8 cellular contexts compared by ENCODE assay signal in the genomic region with DNA sequence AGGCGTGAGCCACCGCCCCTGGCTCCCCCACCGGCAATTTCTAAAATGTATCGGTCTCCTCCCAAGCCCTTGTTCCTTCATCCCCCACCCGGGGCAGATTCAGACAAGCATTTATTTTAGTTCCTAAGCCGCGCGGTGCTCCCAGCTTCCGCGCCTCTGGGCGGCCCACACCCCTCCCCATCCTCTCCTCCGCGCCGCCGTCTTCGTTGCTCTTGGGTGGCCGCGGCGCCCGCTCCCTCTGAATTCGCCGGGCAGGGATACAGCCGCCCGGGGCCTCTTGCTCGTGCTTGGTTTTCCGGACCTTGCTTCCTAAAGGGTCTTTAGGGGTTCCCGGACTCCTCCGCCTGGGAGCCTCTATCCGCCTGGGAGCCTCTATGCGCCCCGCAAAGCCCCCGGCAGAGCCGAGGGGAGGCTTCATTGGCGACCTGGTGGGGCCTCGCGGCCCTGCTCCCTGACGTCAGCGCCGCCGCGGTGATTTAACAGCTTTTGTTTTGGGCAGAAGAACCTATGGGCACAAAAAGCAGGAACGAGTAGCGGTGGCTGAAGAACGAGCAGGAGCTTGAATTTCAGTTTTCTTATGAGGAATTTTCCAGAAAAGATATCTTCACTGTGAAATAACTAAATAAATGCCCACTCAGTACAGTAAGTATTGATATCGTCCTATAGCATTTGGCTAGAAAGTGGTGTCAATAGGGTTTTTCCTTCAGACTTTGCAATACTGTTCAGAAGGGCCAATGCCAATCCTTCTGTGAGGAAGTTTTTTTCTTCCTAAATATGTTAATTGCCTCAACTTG. TPM values are rescaled to one million over a fixed set of nuclear protein-coding genes. Genes with fewer than 3 reads are reported as not detected.
DNase-seq lines count a peak whose midpoint lies in the region; FAIRE-seq and TF ChIP-seq lines count a peak whose summit lies in the region.

No MANE protein-coding gene starts in this region.

- TF ChIP-seq EP300 in suprapubic skin (IDR thresholded peaks at IDR 0.05), result no peak

- H3K27ac Mint-ChIP-seq in activated naive CD4-positive, alpha-beta T cell treated with anti-CD3 and anti-CD28 coated beads, Interleukin-2, amount 10 ng/mL, durations not matched to agents 7 days and 5 days, result peak overlapping the region; percentile 83

- H3K4me3 Mint-ChIP-seq in activated naive CD4-positive, alpha-beta T cell treated with anti-CD3 and anti-CD28 coated beads, Interleukin-2, amount 10 ng/mL, durations not matched to agents 7 days and 5 days, result peak overlapping the region; percentile 83

- TF ChIP-seq CTCF in suprapubic skin (IDR thresholded peaks at IDR 0.05), result no peak

- under 1% methylated on average over 45 of the region's 45 CpGs for WGBS in suprapubic skin

- H3K27me3 ChIP-seq in suprapubic skin, result no peaks in the 10 kb centered on the region

- no peaks in the 10 kb centered on the region for H3K9me3 Mint-ChIP-seq in activated naive CD4-positive, alpha-beta T cell treated with anti-CD3 and anti-CD28 coated beads, Interleukin-2, amount 10 ng/mL, durations not matched to agents 7 days and 5 days

- no peaks in the 10 kb centered on the region for H3K36me3 Mint-ChIP-seq in activated naive CD4-positive, alpha-beta T cell treated with anti-CD3 and anti-CD28 coated beads, Interleukin-2, amount 10 ng/mL, durations not matched to agents 7 days and 5 days

- DNase-seq in ELR (ENCODE audit: low read depth), result peak; percentile 86
- peak; percentile 50 for DNase-seq in H54 (ENCODE audit: insufficient read length, low spot score)
- peak; percentile 73 for DNase-seq in LoVo (ENCODE audit: low spot score)
- peak; percentile 72 for DNase-seq in SK-MEL-5 (ENCODE audit: low read depth, low spot score)
- peak; percentile 83 for DNase-seq in activated naive CD4-positive, alpha-beta T cell treated with anti-CD3 and anti-CD28 coated beads, Interleukin-2, amount 10 ng/mL, durations not matched to agents 7 days and 5 days
- DNase-seq in glomerular endothelial cell (ENCODE audit: extremely low read depth, low read depth, low spot score), result peak; percentile 37
- DNase-seq in occipital lobe (lab: John Stamatoyannopoulos, UW), result peak; percentile 79
- DNase-seq in suprapubic skin (ENCODE audit: low spot score in 2 of 2), result peak; percentile 80 to 87

- TF ChIP-seq POLR2A in H54 (IDR thresholded peaks at IDR 0.05; ENCODE audit: low read depth, low read length), result peak; percentile 45
- no peak for TF ChIP-seq POLR2A in suprapubic skin (IDR thresholded peaks at IDR 0.05)

- H3K9me3 ChIP-seq in suprapubic skin, result no peaks in the 10 kb centered on the region

- H3K4me1 ChIP-seq in suprapubic skin, result peaks cover 21% of the 10 kb centered on the region

- no peaks in the 10 kb centered on the region for H3K36me3 ChIP-seq in suprapubic skin

- H3K27me3 Mint-ChIP-seq in activated naive CD4-positive, alpha-beta T cell treated with anti-CD3 and anti-CD28 coated beads, Interleukin-2, amount 10 ng/mL, durations not matched to agents 7 days and 5 days, result no peaks in the 10 kb centered on the region

- peak overlapping the region; percentile 94 for H3K27ac ChIP-seq in suprapubic skin

- in situ Hi-C loops in SK-MEL-5 (cut with HindIII; ENCODE audit: low pct_unique_long_range_greater_than_20kb, low sequenced_read_pairs), result no loop called here

- FAIRE-seq in H54 (lab: Jason Lieb, UNC), result peak; percentile 75

- H3K4me1 Mint-ChIP-seq in activated naive CD4-positive, alpha-beta T cell treated with anti-CD3 and anti-CD28 coated beads, Interleukin-2, amount 10 ng/mL, durations not matched to agents 7 days and 5 days, result peaks cover 30% of the 10 kb centered on the region

- peak overlapping the region; percentile 80 for H3K4me3 ChIP-seq in suprapubic skin

- CTCF ChIA-PET in activated naive CD4-positive, alpha-beta T cell treated with anti-CD3 and anti-CD28 coated beads, Interleukin-2, amount 10 ng/mL, durations not matched to agents 7 days and 5 days (lab: Charles Lee), result interaction anchor here (1.0 to 8.3 kb wide), 13 partner anchors 9 to 302 kb away, joined by 3 to 157 read pairs (median 6); a partner anchor contains a TSS

RNA-seq across cellular contexts. Expression of a gene that starts 37.3 kb away (rescaled TPM):
- total RNA-seq in SK-MEL-5 (2014; rRNA removed; shearing (Covaris generic)), result 32.3 and 39.4 TPM in 2 replicates
- 27.1 and 31.9 TPM in 2 replicates for polyA plus RNA-seq in SK-MEL-5 (2015; cell fraction: cytosol; rRNA removed)
- polyA plus RNA-seq in SK-MEL-5 (2015; cell fraction: nucleus; rRNA removed), result 65.8 and 71.6 TPM in 2 replicates
- total RNA-seq in glomerular endothelial cell (23.6 and 35.5 TPM in 2 replicates), occipital lobe (64.4 TPM), suprapubic skin (10 to 100 TPM; 48.7 to 83.2 (median 56.8) TPM)

RNA-seq across cellular contexts. Expression of a gene that starts 37.5 kb away (rescaled TPM):
- total RNA-seq in SK-MEL-5 (2014; rRNA removed; shearing (Covaris generic)), result 0.34 and 0.56 TPM in 2 replicates
- polyA plus RNA-seq in SK-MEL-5 (2015; cell fraction: cytosol; rRNA removed), result 0.05 and 0.26 TPM in 2 replicates
- polyA plus RNA-seq in SK-MEL-5 (2015; cell fraction: nucleus; rRNA removed), result 13.5 and 20.0 TPM in 2 replicates
- 0.15 and 3.4 TPM in 2 replicates for total RNA-seq in glomerular endothelial cell
- 5.0 TPM for total RNA-seq in occipital lobe
- 1 to 10 TPM; 1.7 to 6.6 (median 2.7) TPM for total RNA-seq in suprapubic skin

Comparison
In these comparisons a context has a peak if more than half of its experiments do, and no peak if none do; other contexts are left out.
1. Peak in every context shown above with its lines: DNase-seq, H3K4me3 ChIP-seq and H3K27ac ChIP-seq.